ENCODE assay signal across 25 cellular contexts in the genomic region with DNA sequence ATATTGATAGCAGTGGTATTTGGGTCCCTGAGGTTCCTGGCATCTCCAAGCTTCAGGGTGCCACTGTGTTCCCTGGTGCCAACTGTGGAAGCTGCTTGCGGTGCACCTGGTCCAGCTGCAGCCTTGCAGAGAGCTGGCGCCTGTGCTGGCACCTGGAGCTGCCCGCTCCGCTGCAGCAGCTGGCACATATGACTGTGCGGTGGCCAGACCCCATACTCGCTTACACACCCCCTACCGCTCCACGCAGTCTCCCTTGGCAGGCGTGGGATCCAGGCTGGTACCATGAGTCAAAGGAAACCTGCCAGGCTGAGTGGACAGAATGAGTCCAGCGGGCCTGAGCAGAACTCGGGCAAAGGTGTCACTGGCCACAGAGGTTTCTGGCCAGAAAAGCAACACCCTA.
"Had no signal": no experiment of that assay in that cellular context is flagged by ENCODE, and none has a peak within 500 bp of the region (broad histone marks: within the 10 kb centered on the region; RNA-seq: fewer than 3 reads in every experiment).

No MANE protein-coding gene starts in this region.

- H3K4me2 ChIP-seq: neural progenitor cell had no signal

- H3K27me3 ChIP-seq: neural progenitor cell, pancreas, tibial nerve, upper lobe of left lung had no signal

- H3K27me3 Mint-ChIP-seq: naive B cell had no signal

- H3K27ac Mint-ChIP-seq: mesothelial cell of epicardium; natural killer cell; nephron progenitor cell; neural progenitor cell; stimulated activated naive CD8-positive, alpha-beta T cell treated with anti-CD3 and anti-CD28 coated beads, Interleukin-15, amount 100 ng/mL, for 72 hours had no signal

- H3K9me3 ChIP-seq: left ventricle myocardium inferior, pancreas, prostate gland, tibial nerve, upper lobe of left lung had no signal

- H3K9ac ChIP-seq: neural progenitor cell had no signal

- H3K36me3 Mint-ChIP-seq: mesothelial cell of epicardium, natural killer cell, neural progenitor cell had no signal

- H2AFZ ChIP-seq: neural progenitor cell had no signal

- FAIRE-seq: pancreas had no signal

- H3K36me3 ChIP-seq: left ventricle myocardium inferior, neural progenitor cell, pancreas, prostate gland, tibial nerve, upper lobe of left lung had no signal

- ATAC-seq: natural killer cell; pancreas; right cardiac atrium; sciatic nerve; stimulated activated naive CD8-positive, alpha-beta T cell treated with anti-CD3 and anti-CD28 coated beads, Interleukin-15, amount 100 ng/mL, for 72 hours had no signal

- H3K4me1 ChIP-seq: pancreas, prostate gland had no signal

- H3K27ac ChIP-seq: left ventricle myocardium inferior, neural progenitor cell, pancreas, prostate gland, skin epidermis, tibial nerve, upper lobe of left lung had no signal

- H3K4me3 ChIP-seq: left ventricle myocardium inferior, lung, neural progenitor cell, pancreas, prostate gland, skin epidermis, tibial nerve, upper lobe of left lung had no signal

- H3K4me3 Mint-ChIP-seq: mesothelial cell of epicardium; natural killer cell; nephron progenitor cell; neural progenitor cell; stimulated activated naive CD8-positive, alpha-beta T cell treated with anti-CD3 and anti-CD28 coated beads, Interleukin-15, amount 100 ng/mL, for 72 hours had no signal

- DNase-seq: hypothalamus; islet precursor cell; left ventricle myocardium inferior; mesendoderm; natural killer cell; nephron progenitor cell; pancreas; retina; stimulated activated CD4-positive, alpha-beta T cell treated with anti-CD3 and anti-CD28 coated beads, Interleukin-12 subunit alpha, Interleukin-12 subunit beta, amount 100 ng/mL, for 4 hours; stimulated activated CD4-positive, alpha-beta T cell treated with anti-CD3 and anti-CD28 coated beads, Interleukin-15, amount 100 ng/mL, for 24 hours; stimulated activated CD4-positive, alpha-beta T cell treated with anti-CD3 and anti-CD28 coated beads, Interleukin-2, amount 100 ng/mL, for 24 hours; stimulated activated CD4-positive, alpha-beta T cell treated with anti-CD3 and anti-CD28 coated beads, Interleukin-4, amount 100 ng/mL, for 1 hour; stimulated activated naive CD4-positive, alpha-beta T cell treated with Interleukin-2 at 50 U/mL for 16 hours; stimulated activated naive CD8-positive, alpha-beta T cell treated with anti-CD3 and anti-CD28 coated beads, Interleukin-15, amount 100 ng/mL, for 72 hours; substantia nigra had no signal
